In the genomic region with DNA sequence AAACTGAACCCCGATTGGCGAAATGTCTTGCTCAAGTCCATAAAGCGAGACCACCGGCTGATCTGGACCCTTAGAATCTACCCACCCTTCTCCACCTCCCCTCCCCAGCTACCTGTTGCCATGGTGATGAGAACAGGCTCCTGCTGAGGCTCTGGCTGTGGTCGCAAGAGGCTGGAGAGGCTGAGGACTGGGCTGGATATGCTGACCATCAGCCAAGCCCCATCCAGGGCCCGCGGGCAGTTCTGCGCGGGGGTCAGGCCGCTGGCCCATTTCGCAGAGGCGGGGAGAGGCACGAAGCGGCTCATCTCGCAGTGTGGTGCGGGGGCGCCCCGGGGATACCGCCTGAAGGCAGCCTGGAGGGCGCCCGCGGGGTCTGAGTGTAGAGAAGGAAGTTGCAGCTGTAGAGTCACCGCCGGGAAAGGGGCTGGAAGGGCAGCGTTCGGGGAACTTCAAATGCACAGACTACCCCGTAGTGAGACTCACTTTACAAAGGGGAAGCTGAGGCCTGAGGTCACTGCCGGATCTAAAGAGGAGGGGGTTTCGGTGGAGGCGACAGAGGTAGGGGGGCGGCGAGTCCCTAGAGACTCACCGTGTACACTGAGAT, we compare ENCODE assay signal across 8 cellular contexts. TPM values are rescaled to one million over a fixed set of nuclear protein-coding genes. Genes with fewer than 3 reads are reported as not detected.
A peak's percentile ranks its signal among the peaks of the same experiment; 100 is the strongest.
DNase-seq lines count a peak whose midpoint lies in the region; TF ChIP-seq lines count a peak whose summit lies in the region.

No MANE protein-coding gene starts in this region.

- intact Hi-C loops in MCF 10A (cut with micrococcal nuclease) = no loop called here

- H3K4me1 Mint-ChIP-seq in MCF 10A (ENCODE audit: insufficient read depth, unreplicated experiment) = peaks cover 31% of the 10 kb centered on the region

- H3F3A ChIP-seq in smooth muscle cell (ENCODE audit: low read depth) = peaks cover 9% of the 10 kb centered on the region

- DNase-seq in GM12865 (ENCODE audit: low read depth) = peak; percentile 34
- peak; percentile 57 for DNase-seq in SKM-1 (lab: John Stamatoyannopoulos, UW; ENCODE audit: unreplicated experiment)
- peak; percentile 30 for DNase-seq in MCF 10A (ENCODE audit: unreplicated experiment)
- DNase-seq in smooth muscle cell (lab: John Stamatoyannopoulos, UW; ENCODE audit: unreplicated experiment) = no peak
- no peak for DNase-seq in SW480 (ENCODE audit: low spot score)
- no peak for DNase-seq in occipital lobe (lab: John Stamatoyannopoulos, UW)

- BruUV-seq in MCF 10A (replicated peaks; lab: Mats Ljungman, UMichigan) = TSS peak; percentile 24

- H3K36me3 Mint-ChIP-seq in MCF 10A (ENCODE audit: insufficient read depth, unreplicated experiment) = peaks cover 81% of the 10 kb centered on the region

- H3K79me2 ChIP-seq in smooth muscle cell (ENCODE audit: low read depth) = peaks cover 46% of the 10 kb centered on the region

- CTCF ChIA-PET in MCF 10A (lab: Yijun Ruan, JAX) = interaction anchor here (0.6 to 3.1 kb wide), 6 partner anchors 12 to 267 kb away, joined by 3 to 18 read pairs (median 6); partner anchors contain the start of gene RGL2

- 2% methylated on average over 32 of the region's 33 CpGs for WGBS in smooth muscle cell (ENCODE audit: low lambda C conversion rate)

- H3K9ac ChIP-seq in HUES6 (ENCODE audit: low read length) (peak overlapping the region; percentile 79), iPS-20b (ENCODE audit: low read depth, low read length) (peak overlapping the region; percentile 80; the same call in 1 of the 2 replicates), smooth muscle cell (ENCODE audit: low read depth) (peak overlapping the region; percentile 88)

- H3K27me3 ChIP-seq in HUES6 (ENCODE audit: control insufficient read depth, insufficient read depth, low read length) = no peaks in the 10 kb centered on the region
- peaks cover 9% of the 10 kb centered on the region for H3K27me3 ChIP-seq in iPS-20b (ENCODE audit: insufficient read depth, low read length)
- no peaks in the 10 kb centered on the region for H3K27me3 ChIP-seq in smooth muscle cell (ENCODE audit: low read depth)

- TF ChIP-seq CTCF in GM12865 (IDR thresholded peaks at IDR 0.05; ENCODE audit: insufficient read depth, low read depth, low read length, missing control alignments) (no peak), MCF 10A (IDR thresholded peaks at IDR 0.05; ENCODE audit: unreplicated experiment) (no peak), smooth muscle cell (IDR thresholded peaks at IDR 0.05; ENCODE audit: borderline replicate concordance, insufficient read depth, poor library complexity, severe bottlenecking) (no peak)

- H3K4me3 ChIP-seq in GM12865 (ENCODE audit: low read depth, low read length) = peak overlapping the region; percentile 87
- H3K4me3 ChIP-seq in HUES6 (ENCODE audit: low read depth, low read length) = peak overlapping the region; percentile 85
- H3K4me3 ChIP-seq in iPS-20b (ENCODE audit: low read length) = peak overlapping the region; percentile 88
- peak overlapping the region; percentile 71 for H3K4me3 ChIP-seq in smooth muscle cell

- POLR2A ChIA-PET in MCF 10A (lab: Yijun Ruan, JAX) = interaction anchor here (0.5 to 4.3 kb wide), 20 partner anchors 12 to 1655 kb away, joined by 3 to 84 read pairs (median 5); partner anchors contain the start of genes B3GALT4, PFDN6, RGL2 and RPS18

- H3K9me3 Mint-ChIP-seq in MCF 10A (ENCODE audit: unreplicated experiment) = no peaks in the 10 kb centered on the region

- no peaks in the 10 kb centered on the region for H3K27me3 Mint-ChIP-seq in MCF 10A (ENCODE audit: insufficient read depth, unreplicated experiment)

- peak overlapping the region; percentile 1 for H2AFZ ChIP-seq in smooth muscle cell (ENCODE audit: low read depth)

- H3K27ac ChIP-seq in HUES6 (ENCODE audit: low read depth, low read length) = no peak overlapping the region
- H3K27ac ChIP-seq in iPS-20b (ENCODE audit: low read length) = no peak overlapping the region
- peak overlapping the region; percentile 96 for H3K27ac ChIP-seq in smooth muscle cell (ENCODE audit: low read depth)

- H3K36me3 ChIP-seq in HUES6 (ENCODE audit: control insufficient read depth, insufficient read depth, low read length) (no peaks in the 10 kb centered on the region), iPS-20b (ENCODE audit: insufficient read depth, low read depth, low read length) (0 out of 2 replicates have a peak, but pooled peaks cover 5% of the 10 kb centered on the region), smooth muscle cell (ENCODE audit: low read depth) (no peaks in the 10 kb centered on the region)

- peak overlapping the region; percentile 96 for H3K4me3 Mint-ChIP-seq in MCF 10A (ENCODE audit: unreplicated experiment)

- peaks cover 52% of the 10 kb centered on the region for H4K20me1 ChIP-seq in smooth muscle cell (ENCODE audit: low read depth)

- peaks cover 13% of the 10 kb centered on the region for H3K4me1 ChIP-seq in HUES6 (ENCODE audit: control insufficient read depth, insufficient read depth, low read length)
- peaks cover 14% of the 10 kb centered on the region; the same call in 1 of the 2 replicates for H3K4me1 ChIP-seq in iPS-20b (ENCODE audit: insufficient read depth, low read length)
- peaks cover 13% of the 10 kb centered on the region for H3K4me1 ChIP-seq in smooth muscle cell (ENCODE audit: low read depth)

- peak overlapping the region; percentile 98 for H3K4me2 ChIP-seq in smooth muscle cell

- no peaks in the 10 kb centered on the region for H3K9me3 ChIP-seq in HUES6 (ENCODE audit: control insufficient read depth, insufficient read depth, low read depth, low read length)
- H3K9me3 ChIP-seq in iPS-20b (ENCODE audit: insufficient read depth, low read depth, low read length) = no peaks in the 10 kb centered on the region
- no peaks in the 10 kb centered on the region for H3K9me3 ChIP-seq in smooth muscle cell (replicated peaks; ENCODE audit: low read depth)

- H3K27ac Mint-ChIP-seq in MCF 10A (ENCODE audit: low read depth, unreplicated experiment) = peak overlapping the region; percentile 99

RNA-seq across cellular contexts. Expression of gene TAPBP, which starts 0.7 kb away (rescaled TPM):
- total RNA-seq in MCF 10A (2022) = 84.9 and 87.9 TPM in 2 replicates
- 30.2 and 34.7 TPM in 2 replicates for total RNA-seq in smooth muscle cell
- 75.9 and 81.6 TPM in 2 replicates for polyA plus RNA-seq in smooth muscle cell
- 10.5 TPM for total RNA-seq in occipital lobe

RNA-seq across cellular contexts. Expression of gene ZBTB22, which starts 4.3 kb away (rescaled TPM):
- total RNA-seq in MCF 10A (2022) (12.3 and 15.5 TPM in 2 replicates), smooth muscle cell (9.6 and 11.0 TPM in 2 replicates), occipital lobe (28.4 TPM)
- 22.9 and 24.9 TPM in 2 replicates for polyA plus RNA-seq in smooth muscle cell

RNA-seq across cellular contexts. Expression of gene DAXX, which starts 9.6 kb away (rescaled TPM):
- total RNA-seq in MCF 10A (2022) = 39.7 and 47.7 TPM in 2 replicates
- 19.0 and 23.7 TPM in 2 replicates for total RNA-seq in smooth muscle cell
- 38.3 and 51.3 TPM in 2 replicates for polyA plus RNA-seq in smooth muscle cell
- 30.1 TPM for total RNA-seq in occipital lobe

RNA-seq across cellular contexts. Expression of gene RGL2, which starts 14.5 kb away (rescaled TPM):
- total RNA-seq in MCF 10A (2022) (30.4 and 37.9 TPM in 2 replicates), smooth muscle cell (21.8 and 31.9 TPM in 2 replicates), occipital lobe (13.7 TPM)
- polyA plus RNA-seq in smooth muscle cell = 55.6 and 58.7 TPM in 2 replicates

RNA-seq across cellular contexts. Expression of gene PFDN6, which starts 23.8 kb away (rescaled TPM):
- total RNA-seq in MCF 10A (2022) = 54.7 and 67.1 TPM in 2 replicates
- 21.4 and 33.8 TPM in 2 replicates for total RNA-seq in smooth muscle cell
- 23.1 and 24.0 TPM in 2 replicates for polyA plus RNA-seq in smooth muscle cell
- total RNA-seq in occipital lobe = 27.0 TPM

Comparison
In these comparisons a context has a peak if more than half of its experiments do, and no peak if none do; other contexts are left out.
1. DNase-seq: peak in GM12865 (single experiment), SKM-1 (single experiment) and MCF 10A (single experiment); none in smooth muscle cell (single experiment), SW480 (single experiment) and occipital lobe (single experiment).
2. Peak in every context shown above with its lines, with median percentiles within 50 percentile points of each other: H3K4me3 ChIP-seq and H3K9ac ChIP-seq.